In the genomic region with DNA sequence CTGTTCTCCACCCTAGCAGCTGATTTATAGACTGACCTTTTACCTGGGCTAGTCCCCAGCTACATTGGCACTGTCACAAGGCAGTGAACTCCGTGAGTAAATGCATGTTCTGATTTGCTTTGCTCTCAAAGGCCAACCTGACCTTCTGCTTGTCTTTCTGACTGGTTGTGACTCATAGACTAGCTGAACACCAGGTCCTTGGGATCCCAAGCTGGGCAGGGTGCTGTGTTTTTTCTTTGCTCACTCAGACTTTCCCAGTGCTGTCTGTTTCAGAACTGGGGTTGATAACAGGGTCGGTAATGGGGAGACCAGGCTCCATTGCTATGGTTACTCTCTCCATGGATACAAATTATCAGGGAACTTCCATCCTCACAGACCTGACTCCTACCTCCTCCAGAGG, we compare ENCODE assay signal across 13 cellular contexts. TPM values are rescaled to one million over a fixed set of nuclear protein-coding genes. Genes with fewer than 3 reads are reported as not detected.
DNase-seq lines count a peak whose midpoint lies in the region; ATAC-seq and TF ChIP-seq lines count a peak whose summit lies in the region.
"Had no signal": no experiment of that assay in that cellular context is flagged by ENCODE, and none has a peak within 500 bp of the region (broad histone marks: within the 10 kb centered on the region; RNA-seq: fewer than 3 reads in every experiment).

No MANE protein-coding gene starts in this region.

- no peaks in the 10 kb centered on the region for H4K20me1 ChIP-seq in osteoblast (ENCODE audit: insufficient read depth, low read length)

- TF ChIP-seq CTCF in epithelial cell of proximal tubule (conservative IDR thresholded peaks at IDR 0.05; ENCODE audit: low read depth, low read length) (no peak), osteoblast (IDR thresholded peaks at IDR 0.05; ENCODE audit: extremely low read depth, low read depth, low read length) (no peak), lower lobe of right lung (IDR thresholded peaks at IDR 0.05) (no peak)

- H3K9me3 ChIP-seq in osteoblast (ENCODE audit: low read depth, low read length) = no peaks in the 10 kb centered on the region
- peaks cover 9% of the 10 kb centered on the region for H3K9me3 ChIP-seq in lower lobe of right lung
- H3K9me3 ChIP-seq: SJSA1 had no signal

- H3K4me3 ChIP-seq in epithelial cell of proximal tubule (ENCODE audit: low read depth, low read length) = no peak overlapping the region
- H3K4me3 ChIP-seq in osteoblast (ENCODE audit: insufficient read depth, low read length) = no peak overlapping the region
- no peak overlapping the region for H3K4me3 ChIP-seq in lower lobe of right lung
- H3K4me3 ChIP-seq: gastroesophageal sphincter, SJSA1 had no signal

- H3K27ac ChIP-seq in osteoblast (ENCODE audit: low read depth, low read length) (no peak overlapping the region), lower lobe of right lung (no peak overlapping the region)
- H3K27ac ChIP-seq: gastroesophageal sphincter, SJSA1 had no signal

- H3K36me3 ChIP-seq in osteoblast (ENCODE audit: insufficient read depth, low read length) = no peaks in the 10 kb centered on the region
- H3K36me3 ChIP-seq in lower lobe of right lung = no peaks in the 10 kb centered on the region
- H3K36me3 ChIP-seq: gastroesophageal sphincter, SJSA1 had no signal

- H3K27me3 ChIP-seq in osteoblast (ENCODE audit: insufficient read depth, low read length) (no peaks in the 10 kb centered on the region), lower lobe of right lung (ENCODE audit: low read depth) (no peaks in the 10 kb centered on the region)
- H3K27me3 ChIP-seq: SJSA1 had no signal

- ATAC-seq in GM21447 (IDR thresholded peaks at IDR 0.05; ENCODE audit: unreplicated experiment) = no peak
- ATAC-seq in lower lobe of right lung = no peak
- ATAC-seq: gastroesophageal sphincter had no signal

- intact Hi-C loops in lower lobe of right lung (cut with DNase I) = no loop called here

- no peak overlapping the region for H2AFZ ChIP-seq in osteoblast (ENCODE audit: low read length)

- H3K79me2 ChIP-seq in osteoblast (ENCODE audit: insufficient read depth, low read length) = no peaks in the 10 kb centered on the region

- DNase-seq in ELF-1 (ENCODE audit: low read depth, low spot score) = peak; percentile 58
- DNase-seq in M059J (ENCODE audit: low read depth) = peak; percentile 82
- DNase-seq in epithelial cell of proximal tubule (ENCODE audit: low read depth) = peak; percentile 58
- DNase-seq in osteoblast (ENCODE audit: insufficient read length, low spot score, missing footprints) = peak; percentile 84
- DNase-seq in NCI-H1694 treated with DMSO at 0.1 percent for 48 hours (lab: John Stamatoyannopoulos, UW) = no peak
- DNase-seq in lower lobe of right lung = no peak
- no peak for DNase-seq in activated CD4-positive, alpha-beta T cell treated with anti-CD3 and anti-CD28 coated beads, Interleukin-2, amount 50 U/mL, for 1 hour
- DNase-seq: DMS153, NCI-H2081 treated with DMSO at 0.1 percent for 48 hours had no signal

- H3K4me1 ChIP-seq in osteoblast (ENCODE audit: insufficient read depth, low read length) (no peaks in the 10 kb centered on the region), lower lobe of right lung (no peaks in the 10 kb centered on the region)
- H3K4me1 ChIP-seq: gastroesophageal sphincter, SJSA1 had no signal

- H3K4me2 ChIP-seq in osteoblast (ENCODE audit: insufficient read depth, low read length) = no peak overlapping the region

RNA-seq across cellular contexts. Expression of a gene that starts 35.0 kb away (rescaled TPM):
- total RNA-seq in M059J (2014; rRNA removed; shearing (Covaris generic)) = not detected in 2 replicates
- total RNA-seq in epithelial cell of proximal tubule = not detected in 2 replicates
- not detected in 2 replicates for total RNA-seq in osteoblast
- not detected for total RNA-seq in lower lobe of right lung
- total RNA-seq: activated T-helper 2 cell treated with anti-CD3 and anti-CD28 coated beads, Interferon-gamma antibody, Interleukin-2, Interleukin-4, amounts not matched to agents 10 μg/mL and 5 μg/mL and 100 μg/mL, durations not matched to agents 14 hours and 24 hours and 36 hours; gastroesophageal sphincter; SJSA1 had no signal

Comparison
In these comparisons a context has a peak if more than half of its experiments do, and no peak if none do; other contexts are left out.
1. DNase-seq: peak in ELF-1 (single experiment), M059J (single experiment), epithelial cell of proximal tubule (single experiment) and osteoblast (single experiment); none in NCI-H1694 treated with DMSO at 0.1 percent for 48 hours (single experiment), lower lobe of right lung (single experiment) and activated CD4-positive, alpha-beta T cell treated with anti-CD3 and anti-CD28 coated beads, Interleukin-2, amount 50 U/mL, for 1 hour (single experiment).